Comparison of ENCODE assay signal across 10 cellular contexts in the genomic region with DNA sequence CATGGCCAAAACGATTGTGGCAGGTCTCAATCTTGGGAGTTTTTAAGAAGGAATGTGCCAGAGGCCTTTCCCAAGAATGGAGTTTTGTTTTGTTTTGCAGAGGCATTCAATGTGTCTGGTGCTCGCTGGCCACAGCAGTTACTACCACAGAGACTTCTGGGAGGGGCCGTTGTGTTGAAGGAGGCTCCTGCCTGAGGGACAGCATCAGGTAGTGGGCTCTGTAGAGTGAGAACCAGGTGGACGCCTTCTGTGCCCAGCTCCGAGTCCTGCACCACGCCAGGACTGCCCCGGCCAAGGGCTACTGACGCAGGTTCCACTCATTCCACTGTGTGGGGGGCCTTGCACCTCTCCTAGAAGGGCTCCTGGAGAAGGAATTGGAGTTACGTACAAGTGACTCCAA.
"Had no signal": no experiment of that assay in that cellular context is flagged by ENCODE, and none has a peak within 500 bp of the region (broad histone marks: within the 10 kb centered on the region; RNA-seq: fewer than 3 reads in every experiment).

No MANE protein-coding gene starts in this region.

- DNase-seq: H9, HCEC 1CT, IMR-90, Karpas-422, KBM-7 had no signal

- H2AFZ ChIP-seq: GM23338 had no signal

- FAIRE-seq: H1, H54, HTR-8/SVneo had no signal

- ATAC-seq: GM23338 had no signal

- H3K4me3 ChIP-seq: GM23338 had no signal

- H3K4me2 ChIP-seq: GM23338, KMS-11 had no signal

- H3K9ac ChIP-seq: KMS-11 had no signal

- H3K27ac ChIP-seq: KMS-11 had no signal
